Comparison of ENCODE assay signal across 8 cellular contexts in the genomic region with DNA sequence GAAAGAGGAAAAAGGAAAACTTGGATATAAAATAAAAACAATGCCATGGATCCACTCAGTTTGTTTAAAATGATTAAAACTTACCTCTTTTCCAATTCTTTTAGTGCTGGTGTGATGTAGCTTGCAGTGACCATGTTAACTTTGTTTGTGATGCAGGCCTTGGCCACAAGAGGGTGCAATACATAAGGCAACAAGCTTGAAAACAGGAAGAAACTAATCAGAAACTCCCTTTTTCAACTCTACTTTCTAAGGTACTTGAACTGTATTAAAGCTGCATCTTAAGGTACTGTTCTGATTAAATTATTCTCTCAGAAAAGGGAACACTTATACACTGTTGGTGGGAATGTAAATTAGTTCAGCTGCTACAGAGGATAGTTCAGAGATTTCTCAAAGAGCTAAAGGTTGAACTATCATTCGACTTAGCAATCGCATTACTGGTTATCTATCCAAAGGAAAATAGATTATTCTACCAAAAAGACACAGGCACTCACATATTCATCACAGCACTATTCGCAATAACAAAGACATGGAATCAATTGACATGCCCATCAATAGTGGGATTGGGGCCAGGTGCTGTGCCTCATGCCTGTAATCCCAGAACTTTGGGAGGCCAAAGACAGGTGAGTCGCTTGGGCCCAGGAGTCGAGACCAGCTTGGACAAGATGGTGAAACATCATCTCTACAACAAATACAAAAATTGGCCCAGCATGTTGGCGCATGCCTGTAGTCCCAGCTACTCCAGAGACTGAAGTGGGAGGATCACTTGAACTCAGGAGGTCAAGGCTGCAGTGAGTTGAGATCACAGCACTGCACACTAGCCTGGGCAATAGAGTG. TPM values are rescaled to one million over a fixed set of nuclear protein-coding genes. Genes with fewer than 3 reads are reported as not detected.
A peak's percentile ranks its signal among the peaks of the same experiment; 100 is the strongest.
DNase-seq lines count a peak whose midpoint lies in the region; ATAC-seq and TF ChIP-seq lines count a peak whose summit lies in the region.

No MANE protein-coding gene starts in this region.

- H3K27ac Mint-ChIP-seq in endothelial cell (ENCODE audit: unreplicated experiment), result peak overlapping the region; percentile 24
- H3K27ac Mint-ChIP-seq in stimulated activated naive B cell treated with anti-CD40 and anti-IgM and Interleukin-4, amounts not matched to agents 10 μg/mL and 1 μg/mL and 100 μg/mL, for 72 hours, result no peak overlapping the region

- no peaks in the 10 kb centered on the region for H3K9me3 Mint-ChIP-seq in endothelial cell (ENCODE audit: unreplicated experiment)
- H3K9me3 Mint-ChIP-seq in stimulated activated naive B cell treated with anti-CD40 and anti-IgM and Interleukin-4, amounts not matched to agents 10 μg/mL and 1 μg/mL and 100 μg/mL, for 72 hours, result no peaks in the 10 kb centered on the region

- H3K4me1 Mint-ChIP-seq in endothelial cell (ENCODE audit: unreplicated experiment), result no peaks in the 10 kb centered on the region
- H3K4me1 Mint-ChIP-seq in stimulated activated naive B cell treated with anti-CD40 and anti-IgM and Interleukin-4, amounts not matched to agents 10 μg/mL and 1 μg/mL and 100 μg/mL, for 72 hours, result no peaks in the 10 kb centered on the region

- peak; percentile 58 for DNase-seq in COLO668 (lab: John Stamatoyannopoulos, UW; ENCODE audit: unreplicated experiment)
- DNase-seq in NCI-H510A (lab: John Stamatoyannopoulos, UW), result peak; percentile 4
- peak; percentile 22 for DNase-seq in activated CD4-positive, alpha-beta T cell treated with anti-CD3 and anti-CD28 coated beads, Interleukin-2, amount 50 U/mL, for 1 hour
- peak; percentile 78 for DNase-seq in endothelial cell (ENCODE audit: low spot score)
- peak; percentile 86 for DNase-seq in myocyte (ENCODE audit: low read depth)
- peak; percentile 60 for DNase-seq in stimulated activated naive B cell treated with anti-CD40 and anti-IgM and Interleukin-4, amounts not matched to agents 10 μg/mL and 1 μg/mL and 100 μg/mL, for 72 hours

- peak; percentile 95 for ATAC-seq in GM19395 (IDR thresholded peaks at IDR 0.05; ENCODE audit: unreplicated experiment)
- ATAC-seq in HG03442 (IDR thresholded peaks at IDR 0.05; ENCODE audit: unreplicated experiment), result peak; percentile 98
- ATAC-seq in stimulated activated naive B cell treated with anti-CD40 and anti-IgM and Interleukin-4, amounts not matched to agents 10 μg/mL and 1 μg/mL and 100 μg/mL, for 72 hours (replicated peaks), result peak; percentile 81 to 89

- no peaks in the 10 kb centered on the region for H3K27me3 Mint-ChIP-seq in endothelial cell (ENCODE audit: unreplicated experiment)
- no peaks in the 10 kb centered on the region for H3K27me3 Mint-ChIP-seq in stimulated activated naive B cell treated with anti-CD40 and anti-IgM and Interleukin-4, amounts not matched to agents 10 μg/mL and 1 μg/mL and 100 μg/mL, for 72 hours

- H3K4me3 Mint-ChIP-seq in endothelial cell (ENCODE audit: unreplicated experiment), result no peak overlapping the region
- H3K4me3 Mint-ChIP-seq in stimulated activated naive B cell treated with anti-CD40 and anti-IgM and Interleukin-4, amounts not matched to agents 10 μg/mL and 1 μg/mL and 100 μg/mL, for 72 hours, result no peak overlapping the region

- peak; percentile 82 for TF ChIP-seq CTCF in endothelial cell (IDR thresholded peaks at IDR 0.05; ENCODE audit: unreplicated experiment)

- peaks cover 7% of the 10 kb centered on the region for H3K36me3 Mint-ChIP-seq in endothelial cell (ENCODE audit: low read depth, unreplicated experiment)
- peaks cover 4 to 6% of the 10 kb centered on the region in 2 donors for H3K36me3 Mint-ChIP-seq in stimulated activated naive B cell treated with anti-CD40 and anti-IgM and Interleukin-4, amounts not matched to agents 10 μg/mL and 1 μg/mL and 100 μg/mL, for 72 hours

RNA-seq across cellular contexts. Expression of gene AASS, which starts 50.9 kb away (rescaled TPM):
- total RNA-seq in endothelial cell (ENCODE audit: unreplicated experiment) (41.9 TPM), myocyte (20.1 and 23.6 TPM in 2 replicates)
- polyA plus RNA-seq in myocyte (2012), result 2.1 TPM

Comparison
In these comparisons a context has a peak if more than half of its experiments do, and no peak if none do; other contexts are left out.
1. Peak in every context shown above with its lines: DNase-seq and ATAC-seq.
2. DNase-seq: peak in every context shown above with its lines; median percentile 86 in myocyte; 78 in endothelial cell; 60 in stimulated activated naive B cell treated with anti-CD40 and anti-IgM and Interleukin-4, amounts not matched to agents 10 μg/mL and 1 μg/mL and 100 μg/mL, for 72 hours; 58 in COLO668; 22 in activated CD4-positive, alpha-beta T cell treated with anti-CD3 and anti-CD28 coated beads, Interleukin-2, amount 50 U/mL, for 1 hour; 4 in NCI-H510A.